Comparison of ENCODE assay signal across 8 cellular contexts in the genomic region with DNA sequence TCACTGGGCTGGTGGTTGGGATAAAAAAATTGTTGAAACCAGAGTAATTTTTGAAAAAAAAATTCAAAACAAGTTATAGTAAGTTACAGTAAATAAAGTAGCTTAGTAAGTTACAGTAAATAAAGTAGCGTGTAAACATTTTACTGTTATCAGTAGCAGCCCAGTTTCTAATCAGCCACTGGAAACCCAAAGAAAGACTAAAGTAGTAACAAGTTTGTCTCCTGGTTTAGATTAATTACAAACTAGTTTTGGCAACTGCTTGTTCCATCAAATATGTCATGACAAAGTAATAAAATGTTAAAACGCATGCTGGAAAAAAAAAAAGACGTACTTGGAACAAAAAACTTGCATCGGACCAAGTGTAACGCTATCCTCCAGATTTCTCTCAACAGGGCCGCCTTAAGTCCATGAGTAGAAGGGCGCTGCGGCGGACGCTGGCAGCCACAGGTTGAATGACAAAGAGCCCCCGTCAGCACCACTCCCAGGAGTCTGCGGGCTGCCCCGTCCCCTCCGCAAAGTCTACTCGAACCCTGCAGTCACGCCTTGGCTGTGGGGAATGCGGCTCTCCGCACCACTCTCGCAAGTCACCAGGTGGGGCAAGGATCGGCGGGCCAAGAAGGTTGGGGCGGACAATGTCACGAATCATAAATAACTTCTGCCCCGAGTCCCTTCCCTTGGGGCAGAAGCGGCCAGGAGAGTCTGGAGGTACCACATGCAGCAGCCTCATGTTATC. TPM values are rescaled to one million over a fixed set of nuclear protein-coding genes. Genes with fewer than 3 reads are reported as not detected.
DNase-seq lines count a peak whose midpoint lies in the region; ATAC-seq and TF ChIP-seq lines count a peak whose summit lies in the region.

No MANE protein-coding gene starts in this region.

- H3K27ac Mint-ChIP-seq in dendritic cell treated with granulocyte-macrophage colony-stimulating factor and Interleukin-4, amounts not matched to agents 40 ng/mL and 50 ng/mL, for 4 days, result peak overlapping the region; percentile 98

- no peaks in the 10 kb centered on the region for H3K27me3 Mint-ChIP-seq in dendritic cell treated with granulocyte-macrophage colony-stimulating factor and Interleukin-4, amounts not matched to agents 40 ng/mL and 50 ng/mL, for 4 days

- intact Hi-C loops in dendritic cell treated with granulocyte-macrophage colony-stimulating factor and Interleukin-4, amounts not matched to agents 40 ng/mL and 50 ng/mL, for 4 days (cut with micrococcal nuclease), result loop anchor here (1.0 to 5.0 kb wide), 2 partner anchors 117 to 146 kb away; partner anchors contain the start of gene LRIG2
- intact Hi-C loops in right lobe of liver (cut with DNase I), result loop anchor here in 1 of 2 donors (10.0 kb wide), 1 partner anchor 70 kb away; no protein-coding TSS in a partner anchor

- WGBS in right lobe of liver (ENCODE audit: insufficient coverage, low coverage, low lambda C conversion rate, missing lambda C conversion rate), result 2% methylated on average over 13 of the region's 25 CpGs

- H3K36me3 ChIP-seq in right lobe of liver, result no peaks in the 10 kb centered on the region

- H3K9me3 Mint-ChIP-seq in dendritic cell treated with granulocyte-macrophage colony-stimulating factor and Interleukin-4, amounts not matched to agents 40 ng/mL and 50 ng/mL, for 4 days, result no peaks in the 10 kb centered on the region

- TF ChIP-seq CTCF in 22Rv1 (IDR thresholded peaks at IDR 0.05) (no peak), right lobe of liver (IDR thresholded peaks at IDR 0.05) (no peak)

- peak; percentile 69 for DNase-seq in NCI-H2227 (lab: John Stamatoyannopoulos, UW; ENCODE audit: unreplicated experiment)
- DNase-seq in activated CD4-positive, alpha-beta T cell treated with anti-CD3 and anti-CD28 coated beads for 48 hours, result peak; percentile 75
- DNase-seq in right lobe of liver, result peak; percentile 49 to 59 (median 54)
- DNase-seq in stimulated activated CD4-positive, alpha-beta T cell treated with anti-CD3 and anti-CD28 coated beads, TNF-alpha, amount 100 ng/mL, for 4 hours (ENCODE audit: low read depth in 3 of 3), result peak; percentile 15 to 35 (median 22)

- peaks cover 24% of the 10 kb centered on the region for H3K36me3 Mint-ChIP-seq in dendritic cell treated with granulocyte-macrophage colony-stimulating factor and Interleukin-4, amounts not matched to agents 40 ng/mL and 50 ng/mL, for 4 days (ENCODE audit: low read depth)

- ATAC-seq in GM18505 (IDR thresholded peaks at IDR 0.05; ENCODE audit: unreplicated experiment) (peak; percentile 12), HG03025 (IDR thresholded peaks at IDR 0.05; ENCODE audit: low FRiP score, unreplicated experiment) (peak; percentile 21), right lobe of liver (peak; percentile 14 to 38 (median 20))

- peak overlapping the region; percentile 73 to 86 (median 86) for H3K4me3 ChIP-seq in right lobe of liver

- H3K27ac ChIP-seq in 22Rv1 (peak overlapping the region; percentile 67), right lobe of liver (peak overlapping the region; percentile 82 to 91 (median 87))

- peak overlapping the region; percentile 94 for H3K4me3 Mint-ChIP-seq in dendritic cell treated with granulocyte-macrophage colony-stimulating factor and Interleukin-4, amounts not matched to agents 40 ng/mL and 50 ng/mL, for 4 days

- H3K4me1 ChIP-seq in right lobe of liver, result peaks cover 0 to 15% (median 0%) of the 10 kb centered on the region in 4 donors

- H3K27me3 ChIP-seq in right lobe of liver, result no peaks in the 10 kb centered on the region

- peaks cover 51% of the 10 kb centered on the region for H3K4me1 Mint-ChIP-seq in dendritic cell treated with granulocyte-macrophage colony-stimulating factor and Interleukin-4, amounts not matched to agents 40 ng/mL and 50 ng/mL, for 4 days (ENCODE audit: low read depth)

- H3K9me3 ChIP-seq in right lobe of liver, result no peaks in the 10 kb centered on the region

- TF ChIP-seq POLR2A in GM18505 (IDR thresholded peaks at IDR 0.05; ENCODE audit: borderline replicate concordance, extremely low read depth, insufficient read depth, insufficient read length) (no peak), right lobe of liver (IDR thresholded peaks at IDR 0.05) (no peak)

RNA-seq across cellular contexts. Expression of gene SLC16A1, which starts 0.9 kb away (rescaled TPM):
- total RNA-seq in right lobe of liver, result 10 to 100 TPM; 26.1 to 81.9 (median 55.2) TPM

Comparison
In these comparisons a context has a peak if more than half of its experiments do, and no peak if none do; other contexts are left out.
1. Peak in every context shown above with its lines: DNase-seq, ATAC-seq, H3K4me3 ChIP-seq and H3K27ac ChIP-seq.
2. DNase-seq: peak in every context shown above with its lines; median percentile 75 in activated CD4-positive, alpha-beta T cell treated with anti-CD3 and anti-CD28 coated beads for 48 hours; 69 in NCI-H2227; 54 in right lobe of liver; 22 in stimulated activated CD4-positive, alpha-beta T cell treated with anti-CD3 and anti-CD28 coated beads, TNF-alpha, amount 100 ng/mL, for 4 hours.